In the genomic region with DNA sequence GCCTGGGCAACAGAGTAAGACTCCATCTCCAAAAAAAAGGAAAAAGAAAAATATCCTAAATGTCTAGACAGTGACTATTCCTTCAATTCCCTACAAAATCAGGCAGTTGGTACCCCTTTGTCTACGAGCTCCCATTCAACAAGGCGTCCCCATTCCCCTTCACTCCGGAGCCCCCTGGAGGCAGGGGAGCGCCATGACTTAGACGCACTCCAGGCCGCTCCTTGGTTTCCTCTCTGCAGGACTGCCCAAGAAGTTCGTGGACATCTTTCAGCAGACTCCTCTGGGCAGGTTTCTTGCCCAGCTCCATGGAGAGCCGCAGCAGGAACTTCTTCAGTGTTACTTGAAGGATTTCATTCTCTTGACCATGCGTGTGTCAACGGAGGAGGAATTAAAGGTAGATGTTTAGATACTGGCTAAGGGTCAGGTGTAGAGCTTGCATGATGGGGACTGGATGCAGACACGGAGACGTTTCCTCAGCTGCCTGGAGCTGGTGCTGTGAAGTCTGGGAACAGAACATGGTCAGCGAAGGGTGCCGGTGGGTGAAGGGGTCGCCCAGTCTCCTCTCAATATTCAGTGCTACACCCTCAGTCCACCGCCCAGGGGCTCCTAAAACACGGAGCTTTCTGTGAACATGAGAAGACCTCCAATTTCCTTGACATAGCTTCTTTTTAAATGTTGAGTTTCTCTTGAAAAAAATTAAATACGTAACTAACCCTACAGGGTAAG, we compare ENCODE assay signal across 9 cellular contexts. TPM values are rescaled to one million over a fixed set of nuclear protein-coding genes. Genes with fewer than 3 reads are reported as not detected.
DNase-seq lines count a peak whose midpoint lies in the region; ATAC-seq and TF ChIP-seq lines count a peak whose summit lies in the region.
"Had no signal": no experiment of that assay in that cellular context is flagged by ENCODE, and none has a peak within 500 bp of the region (broad histone marks: within the 10 kb centered on the region; RNA-seq: fewer than 3 reads in every experiment).

No MANE protein-coding gene starts in this region.

- no peaks in the 10 kb centered on the region for H3F3A ChIP-seq in Loucy (ENCODE audit: low read depth)

- 85% methylated on average over 18 of the region's 18 CpGs for WGBS in mammary epithelial cell (ENCODE audit: low coverage, missing lambda C conversion rate)

- H3K9me2 ChIP-seq in Loucy (replicated peaks; ENCODE audit: low read depth, low read length), result no peaks in the 10 kb centered on the region

- H3K9ac ChIP-seq in Loucy (ENCODE audit: low read depth, low read length, poor library complexity, severe bottlenecking) (no peak overlapping the region), mammary epithelial cell (ENCODE audit: insufficient read depth, low read length) (no peak overlapping the region), parathyroid adenoma (no peak overlapping the region)

- H2AFZ ChIP-seq in Loucy (ENCODE audit: low read length), result no peak overlapping the region
- no peak overlapping the region for H2AFZ ChIP-seq in mammary epithelial cell (ENCODE audit: low read depth, low read length)
- no peak overlapping the region for H2AFZ ChIP-seq in parathyroid adenoma

- H3K79me2 ChIP-seq in Loucy (ENCODE audit: insufficient read depth, low read length) (no peaks in the 10 kb centered on the region), mammary epithelial cell (ENCODE audit: insufficient read depth, low read length) (no peaks in the 10 kb centered on the region), parathyroid adenoma (peaks cover 4% of the 10 kb centered on the region)

- peak; percentile 61 for TF ChIP-seq CTCF in Loucy (conservative IDR thresholded peaks at IDR 0.05; ENCODE audit: low read length)
- peak; percentile 21 to 31 for TF ChIP-seq CTCF in mammary epithelial cell (conservative IDR thresholded peaks at IDR 0.05 in 1 of 2, IDR thresholded peaks at IDR 0.05 in 1 of 2; ENCODE audit: extremely low read depth in 1 of 2, insufficient read depth in 1 of 2, low read depth in 1 of 2, low read length in 2 of 2)
- TF ChIP-seq CTCF in parathyroid adenoma (IDR thresholded peaks at IDR 0.05), result peak; percentile 13
- TF ChIP-seq CTCF in left lung (IDR thresholded peaks at IDR 0.05), result peak in 1 of 2 donors; percentile 26

- intact Hi-C loops in mammary epithelial cell (cut with micrococcal nuclease), result loop anchor here (5.0 kb wide), 3 partner anchors 164 to 354 kb away; a partner anchor contains a TSS
- intact Hi-C loops in left lung (cut with DNase I), result no loop called here

- H3K9me3 ChIP-seq in Loucy (ENCODE audit: insufficient read depth, low read depth, low read length), result no peaks in the 10 kb centered on the region
- H3K9me3 ChIP-seq in mammary epithelial cell (replicated peaks; ENCODE audit: insufficient read depth, low read length), result no peaks in the 10 kb centered on the region
- H3K9me3 ChIP-seq in parathyroid adenoma (ENCODE audit: control insufficient read depth, low read length), result no peaks in the 10 kb centered on the region
- H3K9me3 ChIP-seq in left lung, result no peaks in the 10 kb centered on the region

- H3K36me3 ChIP-seq in Loucy (ENCODE audit: insufficient read depth, low read length) (peaks cover 61% of the 10 kb centered on the region; the same call in 1 of the 2 replicates), mammary epithelial cell (ENCODE audit: insufficient read depth, low read length) (peaks cover 25% of the 10 kb centered on the region), parathyroid adenoma (ENCODE audit: control insufficient read depth, insufficient read depth, low read length) (no peaks in the 10 kb centered on the region), left lung (peaks cover 3 to 100% of the 10 kb centered on the region in 2 donors)

- peak; percentile 38 for DNase-seq in DMS 273 (lab: John Stamatoyannopoulos, UW; ENCODE audit: unreplicated experiment)
- DNase-seq in DMS 273 treated with DMSO at 0.1 percent for 48 hours (lab: John Stamatoyannopoulos, UW), result no peak
- no peak for DNase-seq in mammary epithelial cell
- DNase-seq in NCI-H1436 treated with DMSO at 0.1 percent for 48 hours (lab: John Stamatoyannopoulos, UW), result no peak
- DNase-seq in left lung, result no peak

- CTCF ChIA-PET in mammary epithelial cell (lab: Charles Lee; ENCODE audit: low non-redundant PET), result no interaction called here

- H4K20me1 ChIP-seq in Loucy (ENCODE audit: insufficient read depth, low read length, poor library complexity, severe bottlenecking), result no peaks in the 10 kb centered on the region
- no peaks in the 10 kb centered on the region for H4K20me1 ChIP-seq in mammary epithelial cell (ENCODE audit: insufficient read depth, low read length)

- H3K27ac ChIP-seq in mammary epithelial cell (ENCODE audit: insufficient read depth, low read depth, low read length) (no peak overlapping the region), parathyroid adenoma (no peak overlapping the region), left lung (no peak overlapping the region)

- no peaks in the 10 kb centered on the region for H3K4me1 ChIP-seq in Loucy (ENCODE audit: insufficient read depth, low read length, poor library complexity, severe bottlenecking)
- H3K4me1 ChIP-seq in mammary epithelial cell (ENCODE audit: insufficient read depth, low read length), result peaks cover 13% of the 10 kb centered on the region
- peaks cover 29% of the 10 kb centered on the region for H3K4me1 ChIP-seq in parathyroid adenoma
- H3K4me1 ChIP-seq in left lung, result no peaks in the 10 kb centered on the region

- dilution Hi-C loops in mammary epithelial cell (cut with HindIII; ENCODE audit: low sequenced_read_pairs), result no loop called here

- no peak for ATAC-seq in left lung
- ATAC-seq in GM19035 (IDR thresholded peaks at IDR 0.05; ENCODE audit: unreplicated experiment), result no peak
- ATAC-seq: stimulated activated memory B cell treated with anti-CD40 and anti-IgM and Interleukin-4, amounts not matched to agents 10 μg/mL and 1 μg/mL and 100 μg/mL, for 72 hours had no signal

- in situ Hi-C loops in mammary epithelial cell (cut with MboI; ENCODE audit: low sequenced_read_pairs in 2 of 2), result no loop called here

- no TSS peak for BruUV-seq in mammary epithelial cell (replicated peaks; lab: Mats Ljungman, UMichigan)

- H3K27me3 ChIP-seq in Loucy (ENCODE audit: insufficient read depth, low read length, poor library complexity, severe bottlenecking) (no peaks in the 10 kb centered on the region), mammary epithelial cell (ENCODE audit: insufficient read depth, low read length) (no peaks in the 10 kb centered on the region), parathyroid adenoma (ENCODE audit: control insufficient read depth, insufficient read depth, low read length) (no peaks in the 10 kb centered on the region), left lung (no peaks in the 10 kb centered on the region)

- H3K4me2 ChIP-seq in Loucy (ENCODE audit: low read depth, low read length, poor library complexity, severe bottlenecking) (no peak overlapping the region), mammary epithelial cell (ENCODE audit: insufficient read depth, low read depth, low read length) (no peak overlapping the region), parathyroid adenoma (ENCODE audit: low read length) (no peak overlapping the region)

- no peak overlapping the region for H3K4me3 ChIP-seq in Loucy (ENCODE audit: low read length, poor library complexity, severe bottlenecking)
- no peak overlapping the region for H3K4me3 ChIP-seq in mammary epithelial cell (replicated peaks in 1 of 3; ENCODE audit: insufficient read depth in 1 of 3, low read depth in 2 of 3, low read length in 3 of 3)
- H3K4me3 ChIP-seq in parathyroid adenoma (ENCODE audit: low read depth, low read length), result no peak overlapping the region
- H3K4me3 ChIP-seq in left lung, result no peak overlapping the region

RNA-seq across cellular contexts. Expression of a gene that starts 53.3 kb away (rescaled TPM):
- total RNA-seq in mammary epithelial cell (10 to 100 TPM; 19.5 to 22.6 TPM), left lung (10 to 100 TPM; 18.8 to 24.9 TPM)
- 14.4 TPM for polyA plus RNA-seq in mammary epithelial cell
- polyA minus RNA-seq in mammary epithelial cell, result 16.7 TPM
